8 cellular contexts compared by ENCODE assay signal in genomic region chr3:143118630-143119008, GRCh38. TPM values are rescaled to one million over a fixed set of nuclear protein-coding genes. Genes with fewer than 3 reads are reported as not detected.
DNase-seq lines count a peak whose midpoint lies in the region; ATAC-seq, FAIRE-seq and TF ChIP-seq lines count a peak whose summit lies in the region.

No MANE protein-coding gene starts in this region.

- H3K27ac Mint-ChIP-seq in activated naive CD8-positive, alpha-beta T cell = peak overlapping the region; percentile 41

- no peak for ATAC-seq in activated T-cell treated with anti-CD3 and anti-CD28 coated beads, Interleukin-2, amount 50 U/mL, for 4 hours
- ATAC-seq in left lobe of liver = no peak

- peak overlapping the region; percentile 89 for H3K4me3 Mint-ChIP-seq in activated T-cell treated with anti-CD3 and anti-CD28 coated beads, Interleukin-2, amount 50 U/mL, for 4 hours
- peak overlapping the region; percentile 91 for H3K4me3 Mint-ChIP-seq in activated naive CD8-positive, alpha-beta T cell

- dilution Hi-C loops in keratinocyte (cut with MboI; ENCODE audit: extremely low pct_ligation_motif_present, low sequenced_read_pairs) = no loop called here

- H3K27ac ChIP-seq in keratinocyte (ENCODE audit: control insufficient read depth, insufficient read depth, low read length) = no peak overlapping the region
- peak overlapping the region in 1 of 2 donors; percentile 79 for H3K27ac ChIP-seq in testis

- H3K36me3 Mint-ChIP-seq in activated T-cell treated with anti-CD3 and anti-CD28 coated beads, Interleukin-2, amount 50 U/mL, for 4 hours (ENCODE audit: insufficient read depth) = no peaks in the 10 kb centered on the region
- peaks cover 3% of the 10 kb centered on the region for H3K36me3 Mint-ChIP-seq in activated naive CD8-positive, alpha-beta T cell

- H3K4me3 ChIP-seq in keratinocyte (ENCODE audit: control insufficient read depth in 2 of 3, extremely low read depth in 1 of 3, insufficient read depth in 2 of 3, low read depth in 1 of 3, low read length in 3 of 3) = peak overlapping the region; percentile 80 to 89 (median 81)
- peak overlapping the region; percentile 66 to 79 for H3K4me3 ChIP-seq in testis

- H4K20me1 ChIP-seq in keratinocyte (ENCODE audit: control insufficient read depth, extremely low read depth, insufficient read depth, low read length) = no peaks in the 10 kb centered on the region

- TF ChIP-seq CTCF in keratinocyte (optimal IDR thresholded peaks at IDR 0.05 in 1 of 3, IDR thresholded peaks at IDR 0.05 in 1 of 3, conservative IDR thresholded peaks at IDR 0.05 in 1 of 3; ENCODE audit: extremely low read depth in 1 of 3, insufficient read depth in 2 of 3, low read length in 3 of 3) (no peak), testis (IDR thresholded peaks at IDR 0.05) (no peak)

- intact Hi-C loops in testis (cut with DNase I; ENCODE audit: low total_unique reads) = no loop called here

- no peaks in the 10 kb centered on the region for H3K79me2 ChIP-seq in keratinocyte (ENCODE audit: control insufficient read depth, insufficient read depth, low read length)

- H3K27me3 ChIP-seq in keratinocyte (ENCODE audit: control insufficient read depth, extremely low read depth, insufficient read depth, low read length) = peaks cover 18% of the 10 kb centered on the region
- H3K27me3 ChIP-seq in testis = no peaks in the 10 kb centered on the region

- H3K4me1 ChIP-seq in keratinocyte (ENCODE audit: control insufficient read depth, extremely low read depth, insufficient read depth, low read length) (no peaks in the 10 kb centered on the region), testis (no peaks in the 10 kb centered on the region)

- H3K9me1 ChIP-seq in keratinocyte (ENCODE audit: control insufficient read depth, extremely low read depth, insufficient read depth, low read length) = no peaks in the 10 kb centered on the region

- H3K27me3 Mint-ChIP-seq in activated T-cell treated with anti-CD3 and anti-CD28 coated beads, Interleukin-2, amount 50 U/mL, for 4 hours (ENCODE audit: low read depth) = peaks cover 5% of the 10 kb centered on the region
- H3K27me3 Mint-ChIP-seq in activated naive CD8-positive, alpha-beta T cell = no peaks in the 10 kb centered on the region

- FAIRE-seq in keratinocyte (lab: Jason Lieb, UNC) = no peak

- peak overlapping the region; percentile 75 for H3K4me2 ChIP-seq in keratinocyte (ENCODE audit: control insufficient read depth, extremely low read depth, insufficient read depth, low read depth, low read length)

- H3K36me3 ChIP-seq in keratinocyte (ENCODE audit: control insufficient read depth in 2 of 2, extremely low read depth in 1 of 2, insufficient read depth in 2 of 2, low read length in 2 of 2) (no peaks in the 10 kb centered on the region), testis (ENCODE audit: low read depth, missing control alignments) (no peaks in the 10 kb centered on the region)

- WGBS in testis, 2 donors = 48% methylated on average over 12 to 13 of the region's 13 CpGs

- no peak for TF ChIP-seq POLR2A in testis (IDR thresholded peaks at IDR 0.05)

- H3K9me3 ChIP-seq in keratinocyte (ENCODE audit: control insufficient read depth, low read depth, low read length) (no peaks in the 10 kb centered on the region), testis (no peaks in the 10 kb centered on the region)

- no peak overlapping the region for H3K9ac ChIP-seq in keratinocyte (ENCODE audit: control insufficient read depth, extremely low read depth, insufficient read depth, low read length)

- peaks cover 20% of the 10 kb centered on the region for H3K4me1 Mint-ChIP-seq in activated T-cell treated with anti-CD3 and anti-CD28 coated beads, Interleukin-2, amount 50 U/mL, for 4 hours (ENCODE audit: low read depth)
- H3K4me1 Mint-ChIP-seq in activated naive CD8-positive, alpha-beta T cell (ENCODE audit: low read depth) = peaks cover 28% of the 10 kb centered on the region

- peak overlapping the region; percentile 94 for H2AFZ ChIP-seq in keratinocyte (ENCODE audit: control insufficient read depth, low read length)

- no peaks in the 10 kb centered on the region for H3K9me3 Mint-ChIP-seq in activated T-cell treated with anti-CD3 and anti-CD28 coated beads, Interleukin-2, amount 50 U/mL, for 4 hours
- H3K9me3 Mint-ChIP-seq in activated naive CD8-positive, alpha-beta T cell (ENCODE audit: low read depth) = no peaks in the 10 kb centered on the region

- DNase-seq in activated T-cell treated with anti-CD3 and anti-CD28 coated beads, Interleukin-2, amount 50 U/mL, for 4 hours = no peak
- DNase-seq in activated T-cell treated with anti-CD3 and anti-CD28 coated beads, Interleukin-2, amount 50 U/mL, for 48 hours = no peak
- DNase-seq in keratinocyte (ENCODE audit: low read depth, low spot score) = no peak
- no peak for DNase-seq in testis
- DNase-seq in left lobe of liver (ENCODE audit: low spot score) = no peak
- DNase-seq in amniotic stem cell (lab: John Stamatoyannopoulos, UW) = no peak
- no peak for DNase-seq in stimulated activated CD4-positive, alpha-beta T cell treated with anti-CD3 and anti-CD28 coated beads, Interleukin-4, amount 100 ng/mL, for 24 hours

RNA-seq across cellular contexts. Expression of gene CHST2, which starts 1.0 kb away (rescaled TPM):
- total RNA-seq in activated T-cell treated with anti-CD3 and anti-CD28 coated beads, Interleukin-2, amount 50 U/mL, for 4 hours = 1 to 10 TPM; 4.8 to 5.0 (median 4.9) TPM
- polyA plus RNA-seq in keratinocyte (1.6 to 3.5 TPM (median 1.8 TPM) in 3 replicates), testis (ENCODE audit: insufficient read depth, low read depth, low replicate concordance) (3.7 TPM)
- 2.8 TPM for polyA plus RNA-seq in keratinocyte (2011; ENCODE audit: low read depth)
- 2.2 and 3.7 TPM in 2 replicates for polyA plus RNA-seq in keratinocyte (2011; cell fraction: cytosol; rRNA removed)
- 4.2 and 6.8 TPM in 2 replicates for polyA plus RNA-seq in keratinocyte (2011; cell fraction: nucleus; rRNA removed)
- polyA plus RNA-seq in keratinocyte (2012; ENCODE audit: low replicate concordance) = 3.4 and 11.5 TPM in 2 replicates
- 1.2 to 2.4 TPM (median 1.7 TPM) in 3 replicates for polyA minus RNA-seq in keratinocyte
- 9.0 TPM for polyA minus RNA-seq in keratinocyte (2011; cell fraction: cytosol; rRNA and poly(A)+ RNA removed)
- polyA minus RNA-seq in keratinocyte (2011; cell fraction: nucleus; rRNA and poly(A)+ RNA removed) = 6.3 and 7.5 TPM in 2 replicates
- total RNA-seq in testis (1 to 10 TPM; 6.8 to 7.5 TPM), left lobe of liver (1.2 TPM)
